In genomic region chr3:149654188-149654601, GRCh38 we compare ENCODE assay signal across 11 cellular contexts. TPM values are rescaled to one million over a fixed set of nuclear protein-coding genes. Genes with fewer than 3 reads are reported as not detected.
DNase-seq lines count a peak whose midpoint lies in the region; ATAC-seq, FAIRE-seq and TF ChIP-seq lines count a peak whose summit lies in the region.
"Had no signal": no experiment of that assay in that cellular context is flagged by ENCODE, and none has a peak within 500 bp of the region (broad histone marks: within the 10 kb centered on the region; RNA-seq: fewer than 3 reads in every experiment).

No MANE protein-coding gene starts in this region.

- H3K4me3 ChIP-seq in astrocyte of the cerebellum (ENCODE audit: low read depth, low read length) (peak overlapping the region; percentile 83), kidney (ENCODE audit: low read length in 2 of 2) (peak overlapping the region; percentile 29 to 30), subcutaneous abdominal adipose tissue (ENCODE audit: low read depth in 1 of 5, low read length in 5 of 5) (peak overlapping the region in 3 of 5 donors; percentile 2 to 19 (median 9))
- H3K4me3 ChIP-seq: cardiac muscle cell had no signal

- intact Hi-C loops in kidney (cut with DNase I), result loop anchor here (10.0 kb wide), 1 partner anchor 119 kb away; no protein-coding TSS in a partner anchor

- no peaks in the 10 kb centered on the region for H3K9me3 ChIP-seq in kidney (ENCODE audit: control insufficient read depth in 1 of 2, low read length in 2 of 2)
- H3K9me3 ChIP-seq in subcutaneous abdominal adipose tissue (ENCODE audit: control insufficient read depth in 5 of 5, low read length in 5 of 5), result no peaks in the 10 kb centered on the region

- peaks cover 17 to 24% of the 10 kb centered on the region in 2 donors for H3K4me1 ChIP-seq in kidney (ENCODE audit: control insufficient read depth in 1 of 2, insufficient read depth in 1 of 2, low read depth in 1 of 2, low read length in 2 of 2)
- H3K4me1 ChIP-seq in subcutaneous abdominal adipose tissue (ENCODE audit: control insufficient read depth in 5 of 5, insufficient read depth in 5 of 5, low read length in 5 of 5), result peaks cover 2 to 47% (median 41%) of the 10 kb centered on the region in 5 donors

- H3K36me3 ChIP-seq in kidney (ENCODE audit: control insufficient read depth in 1 of 2, insufficient read depth in 2 of 2, low read length in 2 of 2) (peaks cover 2 to 10% of the 10 kb centered on the region in 2 donors), subcutaneous abdominal adipose tissue (ENCODE audit: control insufficient read depth in 5 of 5, insufficient read depth in 5 of 5, low read length in 5 of 5) (peaks cover 0 to 7% (median 0%) of the 10 kb centered on the region in 5 donors)

- no peak for ATAC-seq in HG03520 (IDR thresholded peaks at IDR 0.05; ENCODE audit: unreplicated experiment)

- no peaks in the 10 kb centered on the region for H3K27me3 ChIP-seq in subcutaneous abdominal adipose tissue (ENCODE audit: control insufficient read depth in 5 of 5, insufficient read depth in 4 of 5, low read length in 5 of 5)
- H3K27me3 ChIP-seq: cardiac muscle cell had no signal

- peak overlapping the region in 1 of 2 donors; percentile 2 for H3K9ac ChIP-seq in kidney (ENCODE audit: low read length in 2 of 2)
- H3K9ac ChIP-seq in subcutaneous abdominal adipose tissue (ENCODE audit: low read length in 5 of 5), result no peak overlapping the region

- FAIRE-seq in kidney (lab: Jason Lieb, UNC), result no peak

- TF ChIP-seq CTCF in astrocyte of the cerebellum (IDR thresholded peaks at IDR 0.05; ENCODE audit: low read depth, low read length, missing control alignments) (no peak), kidney (IDR thresholded peaks at IDR 0.05; ENCODE audit: borderline replicate concordance, extremely low read depth, insufficient read depth) (no peak)

- DNase-seq in HT1080 (ENCODE audit: low read depth) (peak; percentile 63), astrocyte of the cerebellum (ENCODE audit: low read depth) (no peak), kidney (no peak), amniotic stem cell (lab: John Stamatoyannopoulos, UW) (no peak), NCI-H1417 (lab: John Stamatoyannopoulos, UW) (no peak), DMS 273 treated with DMSO at 0.1 percent for 48 hours (lab: John Stamatoyannopoulos, UW) (no peak)
- DNase-seq: activated CD4-positive, alpha-beta memory T cell treated with anti-CD3 and anti-CD28 coated beads for 36 hours; islet precursor cell had no signal

- H3K27ac ChIP-seq in kidney (ENCODE audit: low read depth in 2 of 2, low read length in 2 of 2) (peak overlapping the region in 1 of 2 donors; percentile 53), subcutaneous abdominal adipose tissue (ENCODE audit: low read depth, low read length) (peak overlapping the region; percentile 32)
- H3K27ac ChIP-seq: cardiac muscle cell had no signal

- in situ Hi-C loops in astrocyte of the cerebellum (cut with HindIII; ENCODE audit: low sequenced_read_pairs), result no loop called here

RNA-seq across cellular contexts. Expression of gene WWTR1, which starts 3.6 kb away (rescaled TPM):
- 68.3 and 116 TPM in 2 replicates for total RNA-seq in HT1080 (2014; rRNA removed; shearing (Covaris generic))
- 246 and 360 TPM in 2 replicates for polyA plus RNA-seq in HT1080 (2015; cell fraction: cytosol; rRNA removed)
- polyA plus RNA-seq in HT1080 (2015; cell fraction: nucleus; rRNA removed), result 270 and 307 TPM in 2 replicates
- total RNA-seq in kidney, result 117 TPM
- 23.3 TPM for polyA plus RNA-seq in kidney (ENCODE audit: insufficient read depth, low read depth, low replicate concordance)

Comparison
In these comparisons a context has a peak if more than half of its experiments do, and no peak if none do; other contexts are left out.
1. H3K4me3 ChIP-seq: peak in every context shown above with its lines; median percentile 83 in astrocyte of the cerebellum; 30 in kidney; 9 in subcutaneous abdominal adipose tissue.